Comparison of ENCODE assay signal across 8 cellular contexts in genomic region chr6:16239798-16240123, GRCh38. TPM values are rescaled to one million over a fixed set of nuclear protein-coding genes. Genes with fewer than 3 reads are reported as not detected.
DNase-seq lines count a peak whose midpoint lies in the region; ATAC-seq and TF ChIP-seq lines count a peak whose summit lies in the region.

No MANE protein-coding gene starts in this region.

- CTCF ChIA-PET in CD8-positive, alpha-beta T cell (lab: Charles Lee), result interaction anchor here (1.0 kb wide), 2 partner anchors 77 to 108 kb away, joined by 3 read pairs; no protein-coding TSS in a partner anchor

- H3K79me2 ChIP-seq in Loucy (ENCODE audit: insufficient read depth, low read length) (no peaks in the 10 kb centered on the region), osteoblast (ENCODE audit: insufficient read depth, low read length) (no peaks in the 10 kb centered on the region)

- H3K9me3 ChIP-seq in CD8-positive, alpha-beta T cell (ENCODE audit: low read length), result no peaks in the 10 kb centered on the region
- H3K9me3 ChIP-seq in Loucy (ENCODE audit: insufficient read depth, low read depth, low read length) (no peaks in the 10 kb centered on the region), esophagus muscularis mucosa (no peaks in the 10 kb centered on the region), osteoblast (ENCODE audit: low read depth, low read length) (no peaks in the 10 kb centered on the region)

- no peaks in the 10 kb centered on the region for H3K9me3 Mint-ChIP-seq in CD8-positive, alpha-beta T cell

- H3K4me3 Mint-ChIP-seq in CD8-positive, alpha-beta T cell, result peak overlapping the region; percentile 91

- intact Hi-C loops in CD8-positive, alpha-beta T cell (cut with DNase I, micrococcal nuclease), result loop anchor here in 1 of 2 experiments (5.0 kb wide), 2 partner anchors 83 to 1468 kb away; partner anchors contain the start of gene NUP153
- intact Hi-C loops in esophagus muscularis mucosa (cut with DNase I), result loop anchor here (2.0 kb wide), 1 partner anchor 37 kb away; no protein-coding TSS in a partner anchor

- 66% methylated on average over 3 of the region's 5 CpGs for WGBS in esophagus muscularis mucosa

- no peak for DNase-seq in CD8-positive, alpha-beta T cell
- no peak for DNase-seq in esophagus muscularis mucosa (ENCODE audit: extremely low spot score)
- peak; percentile 96 for DNase-seq in osteoblast (ENCODE audit: insufficient read length, low spot score, missing footprints)
- no peak for DNase-seq in omental fat pad (ENCODE audit: low spot score)
- DNase-seq in central memory CD4-positive, alpha-beta T cell, result no peak

- peaks cover 8% of the 10 kb centered on the region for H3K4me1 ChIP-seq in CD8-positive, alpha-beta T cell (ENCODE audit: insufficient read depth, low read length)
- H3K4me1 ChIP-seq in Loucy (ENCODE audit: insufficient read depth, low read length, poor library complexity, severe bottlenecking) (peaks cover 33% of the 10 kb centered on the region), esophagus muscularis mucosa (peaks cover 48 to 87% (median 80%) of the 10 kb centered on the region in 4 donors), osteoblast (ENCODE audit: insufficient read depth, low read length) (peaks cover 33% of the 10 kb centered on the region)

- POLR2A ChIA-PET in CD8-positive, alpha-beta T cell (lab: Charles Lee), result interaction anchor here (0.5 kb wide), 1 partner anchor 560 kb away, joined by 3 read pairs; no protein-coding TSS in a partner anchor

- H2AFZ ChIP-seq in Loucy (ENCODE audit: low read length) (no peak overlapping the region), osteoblast (ENCODE audit: low read length) (peak overlapping the region; percentile 92)

- H3K4me2 ChIP-seq in Loucy (ENCODE audit: low read depth, low read length, poor library complexity, severe bottlenecking), result peak overlapping the region; percentile 90
- peak overlapping the region; percentile 90 for H3K4me2 ChIP-seq in osteoblast (ENCODE audit: insufficient read depth, low read length)

- TF ChIP-seq CTCF in CD8-positive, alpha-beta T cell (IDR thresholded peaks at IDR 0.05), result no peak
- TF ChIP-seq CTCF in Loucy (conservative IDR thresholded peaks at IDR 0.05; ENCODE audit: low read length), result no peak; the same call in 1 of the 2 replicates
- no peak for TF ChIP-seq CTCF in esophagus muscularis mucosa (IDR thresholded peaks at IDR 0.05)
- no peak for TF ChIP-seq CTCF in osteoblast (IDR thresholded peaks at IDR 0.05; ENCODE audit: extremely low read depth, low read depth, low read length)
- no peak for TF ChIP-seq CTCF in omental fat pad (IDR thresholded peaks at IDR 0.05)

- H3K27me3 Mint-ChIP-seq in CD8-positive, alpha-beta T cell (ENCODE audit: low read depth), result peaks cover 12% of the 10 kb centered on the region

- H3K27me3 ChIP-seq in CD8-positive, alpha-beta T cell (ENCODE audit: insufficient read depth, low read length), result no peaks in the 10 kb centered on the region
- H3K27me3 ChIP-seq in Loucy (ENCODE audit: insufficient read depth, low read length, poor library complexity, severe bottlenecking) (no peaks in the 10 kb centered on the region), esophagus muscularis mucosa (no peaks in the 10 kb centered on the region), osteoblast (ENCODE audit: insufficient read depth, low read length) (peaks cover 10% of the 10 kb centered on the region)

- H3K27ac ChIP-seq in CD8-positive, alpha-beta T cell (ENCODE audit: low read depth, low read length), result no peak overlapping the region
- H3K27ac ChIP-seq in esophagus muscularis mucosa (replicated peaks in 1 of 4), result peak overlapping the region; percentile 77 to 83 (median 79)
- H3K27ac ChIP-seq in osteoblast (ENCODE audit: low read depth, low read length), result no peak overlapping the region

- no peak overlapping the region for H3K9ac ChIP-seq in Loucy (ENCODE audit: low read depth, low read length, poor library complexity, severe bottlenecking)

- TF ChIP-seq POLR2A in esophagus muscularis mucosa (IDR thresholded peaks at IDR 0.05; ENCODE audit: low read depth), result no peak
- no peak for TF ChIP-seq POLR2A in GM18505 (IDR thresholded peaks at IDR 0.05; ENCODE audit: borderline replicate concordance, extremely low read depth, insufficient read depth, insufficient read length)

- H3K9me2 ChIP-seq in Loucy (replicated peaks; ENCODE audit: low read depth, low read length), result no peaks in the 10 kb centered on the region

- H3F3A ChIP-seq in Loucy (ENCODE audit: low read depth), result peaks cover 6% of the 10 kb centered on the region; the same call in 1 of the 2 replicates

- H4K20me1 ChIP-seq in Loucy (ENCODE audit: insufficient read depth, low read length, poor library complexity, severe bottlenecking) (no peaks in the 10 kb centered on the region), osteoblast (ENCODE audit: insufficient read depth, low read length) (no peaks in the 10 kb centered on the region)

- TF ChIP-seq EP300 in esophagus muscularis mucosa (IDR thresholded peaks at IDR 0.05), result no peak

- H3K36me3 Mint-ChIP-seq in CD8-positive, alpha-beta T cell, result no peaks in the 10 kb centered on the region

- H3K36me3 ChIP-seq in CD8-positive, alpha-beta T cell (ENCODE audit: insufficient read depth, low read length), result no peaks in the 10 kb centered on the region
- H3K36me3 ChIP-seq in Loucy (ENCODE audit: insufficient read depth, low read length) (no peaks in the 10 kb centered on the region), esophagus muscularis mucosa (no peaks in the 10 kb centered on the region), osteoblast (ENCODE audit: insufficient read depth, low read length) (no peaks in the 10 kb centered on the region)

- no peak for ATAC-seq in CD8-positive, alpha-beta T cell
- ATAC-seq in HG02973 (IDR thresholded peaks at IDR 0.05; ENCODE audit: unreplicated experiment), result no peak
- no peak for ATAC-seq in omental fat pad (ENCODE audit: low FRiP score)
- no peak for ATAC-seq in GM18505 (IDR thresholded peaks at IDR 0.05; ENCODE audit: unreplicated experiment)

- peaks cover 22% of the 10 kb centered on the region for H3K4me1 Mint-ChIP-seq in CD8-positive, alpha-beta T cell (ENCODE audit: low read depth)

- no peak overlapping the region for H3K27ac Mint-ChIP-seq in CD8-positive, alpha-beta T cell

- no peak overlapping the region for H3K4me3 ChIP-seq in CD8-positive, alpha-beta T cell (ENCODE audit: low read depth, low read length)
- peak overlapping the region; percentile 76 for H3K4me3 ChIP-seq in Loucy (ENCODE audit: low read length, poor library complexity, severe bottlenecking)
- peak overlapping the region; percentile 70 to 84 (median 78) for H3K4me3 ChIP-seq in esophagus muscularis mucosa
- peak overlapping the region; percentile 87 for H3K4me3 ChIP-seq in osteoblast (ENCODE audit: insufficient read depth, low read length)

RNA-seq across cellular contexts. Expression of gene GMPR, which starts 1.4 kb away (rescaled TPM):
- under 1 TPM; 0.41 to 0.86 TPM for total RNA-seq in CD8-positive, alpha-beta T cell
- total RNA-seq in esophagus muscularis mucosa (10 to 100 TPM; 32.8 to 69.7 (median 52.0) TPM), osteoblast (6.5 and 7.4 TPM in 2 replicates), omental fat pad (10 to 100 TPM in 2 of 4 donors, 1 to 10 TPM in 2; 2.4 to 24.5 (median 9.9) TPM)

Comparison
In these comparisons a context has a peak if more than half of its experiments do, and no peak if none do; other contexts are left out.
1. H3K27ac ChIP-seq: peak in esophagus muscularis mucosa (4 of 4); none in CD8-positive, alpha-beta T cell (single experiment) and osteoblast (single experiment).